Comparison of ENCODE assay signal across 19 cellular contexts in genomic region chr2:1540481-1540880, GRCh38.
"Had no signal": no experiment of that assay in that cellular context is flagged by ENCODE, and none has a peak within 500 bp of the region (broad histone marks: within the 10 kb centered on the region; RNA-seq: fewer than 3 reads in every experiment).

No MANE protein-coding gene starts in this region.

- H3K27ac ChIP-seq: coronary artery, foreskin keratinocyte, pancreas, skin epidermis had no signal

- H3K27me3 ChIP-seq: foreskin keratinocyte, pancreas had no signal

- H3K4me3 ChIP-seq: coronary artery, pancreas, skin epidermis had no signal

- H3K36me3 Mint-ChIP-seq: naive thymus-derived CD8-positive, alpha-beta T cell had no signal

- H3K4me1 ChIP-seq: foreskin keratinocyte, pancreas had no signal

- H3K4me3 Mint-ChIP-seq: endodermal cell; naive thymus-derived CD8-positive, alpha-beta T cell; neural crest cell had no signal

- H3K27ac Mint-ChIP-seq: endodermal cell; naive thymus-derived CD8-positive, alpha-beta T cell; progenitor cell of endocrine pancreas had no signal

- ATAC-seq: foreskin keratinocyte; naive thymus-derived CD8-positive, alpha-beta T cell; pancreas; right cardiac atrium had no signal

- H3K9me3 Mint-ChIP-seq: endodermal cell; naive thymus-derived CD8-positive, alpha-beta T cell; neural crest cell had no signal

- DNase-seq: effector CD4-positive, alpha-beta T cell; endodermal cell; erythroblast; foreskin keratinocyte; head of caudate nucleus; hippocampal formation; kidney glomerular epithelial cell; mammary epithelial cell; naive thymus-derived CD8-positive, alpha-beta T cell; nucleus accumbens; pancreas; right cardiac atrium; stimulated activated CD4-positive, alpha-beta T cell treated with anti-CD3 and anti-CD28 coated beads, Interleukin-12 subunit alpha, Interleukin-12 subunit beta, amount 100 ng/mL, for 4 hours; stimulated activated naive CD4-positive, alpha-beta T cell treated with Interleukin-2 at 50 U/mL for 16 hours; trophoblast cell had no signal

- H3K36me3 ChIP-seq: pancreas had no signal

- H3K4me1 Mint-ChIP-seq: endodermal cell, neural crest cell had no signal

- H3K9me3 ChIP-seq: pancreas had no signal
